Comparison of ENCODE assay signal across 8 cellular contexts in the genomic region with DNA sequence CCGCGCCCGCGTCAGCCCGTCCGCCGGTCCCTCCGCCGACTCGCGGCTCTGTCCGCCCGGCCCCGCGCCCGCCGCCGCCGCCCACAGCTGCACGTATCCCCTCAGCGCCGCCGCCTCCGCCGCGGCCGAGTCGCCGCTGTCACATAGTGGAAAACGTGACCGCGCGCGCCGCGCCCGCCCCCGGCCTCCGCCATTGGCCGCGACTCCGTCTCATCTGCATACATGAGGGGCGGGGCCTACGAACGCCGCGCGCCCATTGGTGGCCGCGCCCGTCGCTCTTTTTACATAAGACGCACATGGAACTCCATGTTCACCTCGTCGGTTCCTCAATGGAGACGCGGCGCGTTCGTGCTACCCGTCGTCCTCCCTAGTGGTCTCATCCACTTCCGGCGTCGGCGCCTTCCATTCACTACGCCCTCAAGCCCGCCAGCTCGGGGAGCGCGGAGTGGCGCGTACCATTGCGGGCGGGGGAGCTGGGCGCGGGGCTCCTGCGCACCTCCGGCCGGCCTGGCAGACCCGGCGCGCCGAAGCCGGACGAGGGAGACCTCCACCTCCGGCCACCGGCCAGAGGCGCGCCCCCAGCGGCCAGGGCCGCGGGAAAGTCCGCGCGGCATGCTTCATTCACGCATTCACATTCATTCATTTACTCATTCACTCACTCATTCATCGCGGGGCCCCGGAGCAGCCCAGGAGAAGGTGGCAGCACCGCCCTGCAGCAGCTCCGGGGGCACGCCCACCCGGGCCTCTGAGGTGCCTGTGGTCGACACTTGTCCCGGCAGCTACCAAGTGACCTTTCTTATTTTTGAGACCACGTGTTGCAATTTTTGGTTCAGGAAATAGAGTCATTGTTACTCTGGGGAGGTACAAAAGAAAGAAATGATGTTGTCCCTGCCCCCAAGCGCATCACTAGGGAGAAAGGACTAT. TPM values are rescaled to one million over a fixed set of nuclear protein-coding genes. Genes with fewer than 3 reads are reported as not detected.
A peak's percentile ranks its signal among the peaks of the same experiment; 100 is the strongest.
DNase-seq lines count a peak whose midpoint lies in the region; ATAC-seq, FAIRE-seq and TF ChIP-seq lines count a peak whose summit lies in the region.

No MANE protein-coding gene starts in this region.

- peaks cover 42% of the 10 kb centered on the region for H3K4me1 ChIP-seq in Karpas-422 (ENCODE audit: low read length)

- peak overlapping the region; percentile 98 to 99 for H3K27ac Mint-ChIP-seq in natural killer cell

- H4K20me1 ChIP-seq in Karpas-422 (ENCODE audit: insufficient read depth, low read depth, low read length), result peaks cover 19% of the 10 kb centered on the region

- H3K79me2 ChIP-seq in Karpas-422 (ENCODE audit: low read length), result peaks cover 44% of the 10 kb centered on the region

- no peaks in the 10 kb centered on the region for H3K27me3 ChIP-seq in Karpas-422 (ENCODE audit: low read length)

- no peaks in the 10 kb centered on the region for H3K27me3 Mint-ChIP-seq in natural killer cell (ENCODE audit: low read depth in 2 of 2)

- peak; percentile 54 for FAIRE-seq in RCC 7860 (lab: Jason Lieb, UNC)

- H3K9me3 ChIP-seq in Karpas-422 (ENCODE audit: low read length), result no peaks in the 10 kb centered on the region

- H3K4me3 Mint-ChIP-seq in natural killer cell, result peak overlapping the region; percentile 99

- H3K36me3 ChIP-seq in Karpas-422 (ENCODE audit: insufficient read depth, low read length), result no peaks in the 10 kb centered on the region

- H3K9me3 Mint-ChIP-seq in natural killer cell, result no peaks in the 10 kb centered on the region

- peak; percentile 98 for DNase-seq in Daoy (ENCODE audit: low read depth)
- peak; percentile 99 for DNase-seq in Karpas-422
- DNase-seq in RCC 7860 (ENCODE audit: low spot score), result peak; percentile 97
- peak; percentile 92 to 94 for DNase-seq in activated T-helper 1 cell treated with anti-CD3 and anti-CD28 coated beads, Interleukin-2, amount 50 U/mL, for 16 hours (ENCODE audit: low read depth in 1 of 2, low spot score in 1 of 2)
- peak; percentile 95 for DNase-seq in fibroblast of mammary gland (ENCODE audit: low read depth)
- peak; percentile 98 for DNase-seq in natural killer cell
- DNase-seq in stimulated activated naive CD4-positive, alpha-beta T cell treated with Interleukin-2 at 50 U/mL for 16 hours (lab: John Stamatoyannopoulos, UW), result peak; percentile 96

- no peaks in the 10 kb centered on the region for H3K9me2 ChIP-seq in Karpas-422 (replicated peaks; ENCODE audit: insufficient read depth, low read length)

- peak overlapping the region; percentile 87 for H3K4me3 ChIP-seq in Karpas-422 (ENCODE audit: low read length)
- peak overlapping the region; percentile 46 for H3K4me3 ChIP-seq in fibroblast of mammary gland (ENCODE audit: control insufficient read depth, low read depth, low read length)

- intact Hi-C loops in natural killer cell (cut with micrococcal nuclease), result loop anchor here (1.0 to 10.0 kb wide), 5 partner anchors 31 to 614 kb away; a partner anchor contains a TSS

- TF ChIP-seq CTCF in fibroblast of mammary gland (conservative IDR thresholded peaks at IDR 0.05; ENCODE audit: control insufficient read depth, insufficient read depth, low read depth, low read length) (no peak), natural killer cell (IDR thresholded peaks at IDR 0.05) (no peak)

- H3K4me1 Mint-ChIP-seq in natural killer cell, result peaks cover 41 to 46% of the 10 kb centered on the region in 2 donors

- peak overlapping the region; percentile 77 for H2AFZ ChIP-seq in Karpas-422 (ENCODE audit: low read length)

- peak overlapping the region; percentile 91 for H3K9ac ChIP-seq in Karpas-422 (ENCODE audit: low read length)

- peak overlapping the region; percentile 81 for H3K27ac ChIP-seq in Karpas-422 (ENCODE audit: low read length)

- peak overlapping the region; percentile 87 for H3K4me2 ChIP-seq in Karpas-422 (ENCODE audit: low read depth, low read length, poor library complexity, severe bottlenecking)

- no peaks in the 10 kb centered on the region for H3K36me3 Mint-ChIP-seq in natural killer cell

- peak; percentile 89 for ATAC-seq in GM21825 (IDR thresholded peaks at IDR 0.05; ENCODE audit: unreplicated experiment)
- ATAC-seq in natural killer cell, result peak; percentile 73 to 91 (median 83)

RNA-seq across cellular contexts. Expression of a gene that starts 0.5 kb away (rescaled TPM):
- 1.7 and 3.3 TPM in 2 replicates for total RNA-seq in Daoy (2014; rRNA removed; shearing (Covaris generic))
- total RNA-seq in Karpas-422 (2014; rRNA removed; shearing (Covaris generic); ENCODE audit: low replicate concordance), result 19.0 and 23.3 TPM in 2 replicates
- 10 to 100 TPM; 26.3 to 32.9 (median 32.6) TPM for total RNA-seq in natural killer cell

RNA-seq across cellular contexts. Expression of a gene that starts 31.4 kb away (rescaled TPM):
- 4.1 and 7.0 TPM in 2 replicates for total RNA-seq in Daoy (2014; rRNA removed; shearing (Covaris generic))
- 16.0 and 18.4 TPM in 2 replicates for total RNA-seq in Karpas-422 (2014; rRNA removed; shearing (Covaris generic); ENCODE audit: low replicate concordance)
- total RNA-seq in natural killer cell, result 10 to 100 TPM in 2 of 3 donors, 1 to 10 TPM in 1; 9.7 to 11.9 (median 11.3) TPM

RNA-seq across cellular contexts. Expression of a gene that starts 49.1 kb away (rescaled TPM):
- 9.8 and 13.1 TPM in 2 replicates for total RNA-seq in Daoy (2014; rRNA removed; shearing (Covaris generic))
- total RNA-seq in Karpas-422 (2014; rRNA removed; shearing (Covaris generic); ENCODE audit: low replicate concordance), result 3.3 and 25.8 TPM in 2 replicates
- total RNA-seq in natural killer cell, result 10 to 100 TPM; 11.3 to 15.4 (median 13.5) TPM

Comparison
In these comparisons a context has a peak if more than half of its experiments do, and no peak if none do; other contexts are left out.
1. Peak in every context shown above with its lines: DNase-seq, ATAC-seq, H3K4me3 ChIP-seq and H3K27ac ChIP-seq.